Comparison of ENCODE assay signal across 8 cellular contexts in genomic region chr2:83756219-83756618, GRCh38.
"Had no signal": no experiment of that assay in that cellular context is flagged by ENCODE, and none has a peak within 500 bp of the region (broad histone marks: within the 10 kb centered on the region; RNA-seq: fewer than 3 reads in every experiment).

No MANE protein-coding gene starts in this region.

- ATAC-seq: GM12878 had no signal

- FAIRE-seq: G401.6, GM12878, GM12891, GM12892, GM18507, GM19239 had no signal

- H3K4me3 ChIP-seq: GM12878 had no signal

- DNase-seq: GDM1, GF-D8 had no signal
